ENCODE assay signal across 12 cellular contexts in the genomic region with DNA sequence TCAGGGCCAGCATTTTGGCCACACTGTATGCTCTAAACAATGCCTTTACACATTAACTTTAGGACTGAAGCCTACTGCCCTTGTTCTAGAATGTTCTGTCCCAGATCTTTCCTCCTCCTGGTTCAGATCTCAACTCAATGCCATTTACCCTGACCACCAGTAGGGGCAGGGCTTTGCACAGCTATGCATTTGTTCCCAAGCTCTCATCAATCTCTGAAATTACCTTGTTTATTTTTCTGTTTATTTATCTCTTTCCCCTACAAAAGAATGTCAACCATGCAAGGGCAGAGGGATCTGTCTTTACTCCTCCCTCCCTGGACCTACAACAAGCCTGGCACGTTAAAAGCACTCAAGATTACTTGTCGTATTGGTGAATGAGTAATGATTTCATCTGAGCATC.
DNase-seq lines count a peak whose midpoint lies in the region; ATAC-seq, FAIRE-seq and TF ChIP-seq lines count a peak whose summit lies in the region.
"Had no signal": no experiment of that assay in that cellular context is flagged by ENCODE, and none has a peak within 500 bp of the region (broad histone marks: within the 10 kb centered on the region; RNA-seq: fewer than 3 reads in every experiment).

No MANE protein-coding gene starts in this region.

- peaks cover 0 to 8% of the 10 kb centered on the region in 2 donors for H3K4me1 Mint-ChIP-seq in stimulated activated naive B cell treated with anti-CD40 and anti-IgM and Interleukin-4, amounts not matched to agents 10 μg/mL and 1 μg/mL and 100 μg/mL, for 72 hours

- H3K36me3 Mint-ChIP-seq in stimulated activated naive B cell treated with anti-CD40 and anti-IgM and Interleukin-4, amounts not matched to agents 10 μg/mL and 1 μg/mL and 100 μg/mL, for 72 hours, result no peaks in the 10 kb centered on the region

- H3K9me3 ChIP-seq in psoas muscle, result no peaks in the 10 kb centered on the region

- H3K9me3 Mint-ChIP-seq in stimulated activated naive B cell treated with anti-CD40 and anti-IgM and Interleukin-4, amounts not matched to agents 10 μg/mL and 1 μg/mL and 100 μg/mL, for 72 hours, result peaks cover 2 to 6% of the 10 kb centered on the region in 2 donors

- no peaks in the 10 kb centered on the region for H3K27me3 ChIP-seq in psoas muscle (ENCODE audit: insufficient read depth in 3 of 3, low read length in 2 of 3)

- peak; percentile 61 for FAIRE-seq in GM12892 (lab: Jason Lieb, UNC)

- H3K4me3 ChIP-seq in fibroblast of the aortic adventitia (ENCODE audit: low read depth, low read length) (no peak overlapping the region), psoas muscle (no peak overlapping the region)

- 71 to 82% (median 73%) methylated on average over 2 of the region's 2 CpGs for WGBS in psoas muscle, 3 donors

- no peak for ATAC-seq in psoas muscle
- ATAC-seq in HG03097 (IDR thresholded peaks at IDR 0.05; ENCODE audit: low FRiP score, unreplicated experiment), result no peak
- ATAC-seq in stimulated activated naive B cell treated with anti-CD40 and anti-IgM and Interleukin-4, amounts not matched to agents 10 μg/mL and 1 μg/mL and 100 μg/mL, for 72 hours (replicated peaks), result no peak
- no peak for ATAC-seq in GM19467 (IDR thresholded peaks at IDR 0.05; ENCODE audit: unreplicated experiment)

- no peak for DNase-seq in GM12892 (ENCODE audit: insufficient read length)
- DNase-seq in RPMI7951 (ENCODE audit: low read depth), result peak; percentile 5
- peak; percentile 26 for DNase-seq in fibroblast of the aortic adventitia (ENCODE audit: low read depth)
- no peak for DNase-seq in psoas muscle
- DNase-seq in stimulated activated CD4-positive, alpha-beta T cell treated with anti-CD3 and anti-CD28 coated beads, Interleukin-1b, Interleukin-23, amount 100 ng/mL, for 48 hours, result no peak
- DNase-seq in stimulated activated naive B cell treated with anti-CD40 and anti-IgM and Interleukin-4, amounts not matched to agents 10 μg/mL and 1 μg/mL and 100 μg/mL, for 72 hours, result no peak
- DNase-seq: activated gamma-delta T cell, erythroblast, GOT3, NCI-H446 treated with DMSO at 0.1 percent for 48 hours had no signal

- H3K4me3 Mint-ChIP-seq in stimulated activated naive B cell treated with anti-CD40 and anti-IgM and Interleukin-4, amounts not matched to agents 10 μg/mL and 1 μg/mL and 100 μg/mL, for 72 hours, result no peak overlapping the region

- no peak overlapping the region for H3K27ac Mint-ChIP-seq in stimulated activated naive B cell treated with anti-CD40 and anti-IgM and Interleukin-4, amounts not matched to agents 10 μg/mL and 1 μg/mL and 100 μg/mL, for 72 hours

- intact Hi-C loops in psoas muscle (cut with DNase I), result loop anchor here in 1 of 2 donors (10.0 kb wide), 1 partner anchor 63 kb away; no protein-coding TSS in a partner anchor

- H3K36me3 ChIP-seq in psoas muscle (ENCODE audit: insufficient read depth in 1 of 2, low read depth in 1 of 2), result no peaks in the 10 kb centered on the region

- TF ChIP-seq POLR2A in GM12892 (IDR thresholded peaks at IDR 0.05; ENCODE audit: low read depth, low read length), result no peak

- TF ChIP-seq CTCF in fibroblast of the aortic adventitia (IDR thresholded peaks at IDR 0.05; ENCODE audit: insufficient read depth, low read length) (peak; percentile 74), psoas muscle (IDR thresholded peaks at IDR 0.05) (peak; percentile 30)

- no peaks in the 10 kb centered on the region for H3K4me1 ChIP-seq in psoas muscle

- peaks cover 3 to 7% of the 10 kb centered on the region in 2 donors for H3K27me3 Mint-ChIP-seq in stimulated activated naive B cell treated with anti-CD40 and anti-IgM and Interleukin-4, amounts not matched to agents 10 μg/mL and 1 μg/mL and 100 μg/mL, for 72 hours

- H3K27ac ChIP-seq in psoas muscle, result no peak overlapping the region

Comparison
In these comparisons a context has a peak if more than half of its experiments do, and no peak if none do; other contexts are left out.
1. DNase-seq: peak in RPMI7951 (single experiment) and fibroblast of the aortic adventitia (single experiment); none in GM12892 (single experiment), psoas muscle (0 of 2), stimulated activated CD4-positive, alpha-beta T cell treated with anti-CD3 and anti-CD28 coated beads, Interleukin-1b, Interleukin-23, amount 100 ng/mL, for 48 hours (single experiment) and stimulated activated naive B cell treated with anti-CD40 and anti-IgM and Interleukin-4, amounts not matched to agents 10 μg/mL and 1 μg/mL and 100 μg/mL, for 72 hours (single experiment).